5 cellular contexts compared by ENCODE assay signal in the genomic region with DNA sequence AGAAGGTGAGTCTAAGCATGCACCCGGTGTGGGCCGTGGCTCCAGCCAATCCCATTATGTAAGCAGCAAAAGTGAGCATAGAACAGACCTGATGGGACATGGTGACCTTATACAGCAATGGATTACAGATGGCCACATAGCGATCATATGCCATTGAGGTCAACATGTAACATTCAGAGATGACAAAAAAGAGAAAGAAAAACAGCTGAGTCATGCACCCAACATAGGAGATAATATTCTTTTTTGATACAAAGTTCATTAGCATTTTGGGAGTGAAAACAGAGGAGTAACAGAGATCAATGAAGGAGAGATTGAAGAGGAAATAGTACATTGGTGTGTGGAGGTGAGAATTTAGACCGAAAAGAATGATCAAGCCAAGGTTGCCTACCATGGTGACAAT. TPM values are rescaled to one million over a fixed set of nuclear protein-coding genes. Genes with fewer than 3 reads are reported as not detected.
"Had no signal": no experiment of that assay in that cellular context is flagged by ENCODE, and none has a peak within 500 bp of the region (broad histone marks: within the 10 kb centered on the region; RNA-seq: fewer than 3 reads in every experiment).

No MANE protein-coding gene starts in this region.

RNA-seq across cellular contexts. Expression of gene OR8B3, which starts 2.0 kb away (rescaled TPM):
- total RNA-seq: HT1080, M059J, PC-3, SK-MEL-5 had no signal
- polyA plus RNA-seq: SK-N-SH had no signal

RNA-seq across cellular contexts. Expression of gene OR8B2, which starts 12.5 kb away (rescaled TPM):
- total RNA-seq: HT1080, M059J, PC-3, SK-MEL-5 had no signal
- polyA plus RNA-seq: SK-N-SH had no signal

RNA-seq across cellular contexts. Expression of gene OR8B4, which starts 27.8 kb away (rescaled TPM):
- total RNA-seq: HT1080, M059J, PC-3, SK-MEL-5 had no signal
- polyA plus RNA-seq: SK-N-SH had no signal

RNA-seq across cellular contexts. Expression of gene OR8B8, which starts 48.6 kb away (rescaled TPM):
- total RNA-seq: HT1080, M059J, PC-3, SK-MEL-5 had no signal
- polyA plus RNA-seq: SK-N-SH had no signal
